Comparison of ENCODE assay signal across 20 cellular contexts in genomic region chr5:169248520-169248919, GRCh38.
"Had no signal": no experiment of that assay in that cellular context is flagged by ENCODE, and none has a peak within 500 bp of the region (broad histone marks: within the 10 kb centered on the region; RNA-seq: fewer than 3 reads in every experiment).

No MANE protein-coding gene starts in this region.

- H3K4me3 ChIP-seq: coronary artery, lung had no signal

- ATAC-seq: activated CD8-positive, alpha-beta T cell treated with anti-CD3 and anti-CD28 coated beads for 36 hours; activated T-helper 17 cell treated with anti-CD3 and anti-CD28 coated beads, Interleukin-2, amount 50 U/mL, for 72 hours; left colon; stimulated activated naive CD8-positive, alpha-beta T cell treated with anti-CD3 and anti-CD28 coated beads, Interleukin-15, Interleukin-2, amounts not matched to agents 100 U/mL and 50 U/mL, for 24 hours had no signal

- DNase-seq: activated CD4-positive, alpha-beta T cell treated with anti-CD3 and anti-CD28 coated beads, Interleukin-2, amount 10 ng/mL, durations not matched to agents 24 days and 14 days; activated CD4-positive, CD25-positive, alpha-beta regulatory T cell; activated CD8-positive, alpha-beta T cell treated with anti-CD3 and anti-CD28 coated beads for 36 hours; activated naive CD4-positive, alpha-beta T cell treated with Interleukin-2 at 50 U/mL for 16 hours; activated naive CD8-positive, alpha-beta T cell treated with anti-CD3 and anti-CD28 coated beads, Interleukin-2, amount 10 ng/mL, durations not matched to agents 7 days and 5 days; activated T-cell treated with anti-CD3 and anti-CD28 coated beads, Interleukin-2, amount 50 U/mL, for 1 hour; anterior cingulate cortex; erythroblast; hippocampal formation; left colon; nephron progenitor cell; nucleus accumbens; stimulated activated CD4-positive, alpha-beta T cell treated with anti-CD3 and anti-CD28 coated beads, Interleukin-12 subunit alpha, Interleukin-12 subunit beta, amount 100 ng/mL, for 4 hours; stimulated activated CD4-positive, alpha-beta T cell treated with anti-CD3 and anti-CD28 coated beads, Interleukin-2, amount 100 ng/mL, for 24 hours; stimulated activated naive CD8-positive, alpha-beta T cell treated with anti-CD3 and anti-CD28 coated beads, Interleukin-15, Interleukin-2, amounts not matched to agents 100 U/mL and 50 U/mL, for 24 hours; T1000; trophoblast cell had no signal
